ENCODE assay signal across 9 cellular contexts in genomic region chr6:165729307-165729936, GRCh38.
DNase-seq lines count a peak whose midpoint lies in the region; FAIRE-seq and TF ChIP-seq lines count a peak whose summit lies in the region.
"Had no signal": no experiment of that assay in that cellular context is flagged by ENCODE, and none has a peak within 500 bp of the region (broad histone marks: within the 10 kb centered on the region; RNA-seq: fewer than 3 reads in every experiment).

No MANE protein-coding gene starts in this region.

- H3K9ac ChIP-seq in kidney (ENCODE audit: low read length in 2 of 2) = no peak overlapping the region

- no peaks in the 10 kb centered on the region for H3K27me3 Mint-ChIP-seq in activated CD4-positive, alpha-beta memory T cell treated with anti-CD3 and anti-CD28 coated beads, Interleukin-2, amount 10 ng/mL, durations not matched to agents 7 days and 5 days
- H3K27me3 Mint-ChIP-seq: IgD-negative memory B cell had no signal

- WGBS in suprapubic skin = 3% methylated on average over 1 of the region's 1 CpG

- H3K4me3 Mint-ChIP-seq in activated CD4-positive, alpha-beta memory T cell treated with anti-CD3 and anti-CD28 coated beads, Interleukin-2, amount 10 ng/mL, durations not matched to agents 7 days and 5 days = no peak overlapping the region
- H3K4me3 Mint-ChIP-seq: IgD-negative memory B cell had no signal

- H3K9me3 ChIP-seq in kidney (ENCODE audit: control insufficient read depth in 1 of 2, low read length in 2 of 2) (no peaks in the 10 kb centered on the region), suprapubic skin (no peaks in the 10 kb centered on the region)

- TF ChIP-seq CTCF in AG09309 (IDR thresholded peaks at IDR 0.05; ENCODE audit: control insufficient read depth, insufficient read depth, low read depth, low read length, missing control alignments) (peak; percentile 44), kidney (IDR thresholded peaks at IDR 0.05; ENCODE audit: borderline replicate concordance, extremely low read depth, insufficient read depth) (peak; percentile 74), suprapubic skin (IDR thresholded peaks at IDR 0.05) (peak; percentile 55 to 67)

- H3K36me3 ChIP-seq in kidney (ENCODE audit: control insufficient read depth in 1 of 2, insufficient read depth in 2 of 2, low read length in 2 of 2) = no peaks in the 10 kb centered on the region
- no peaks in the 10 kb centered on the region for H3K36me3 ChIP-seq in suprapubic skin

- POLR2A ChIA-PET in activated CD4-positive, alpha-beta memory T cell treated with anti-CD3 and anti-CD28 coated beads, Interleukin-2, amount 10 ng/mL, durations not matched to agents 7 days and 5 days (lab: Charles Lee) = no interaction called here

- no peak for TF ChIP-seq EP300 in suprapubic skin (IDR thresholded peaks at IDR 0.05)

- H3K27ac ChIP-seq in kidney (ENCODE audit: low read depth in 2 of 2, low read length in 2 of 2) = no peak overlapping the region
- H3K27ac ChIP-seq in suprapubic skin = no peak overlapping the region

- CTCF ChIA-PET in activated CD4-positive, alpha-beta memory T cell treated with anti-CD3 and anti-CD28 coated beads, Interleukin-2, amount 10 ng/mL, durations not matched to agents 7 days and 5 days (lab: Charles Lee) = interaction anchor here (0.9 to 2.9 kb wide), 3 partner anchors 17 to 289 kb away, joined by 4 to 18 read pairs (median 4); no protein-coding TSS in a partner anchor

- H3K4me1 ChIP-seq in kidney (ENCODE audit: control insufficient read depth in 1 of 2, insufficient read depth in 1 of 2, low read depth in 1 of 2, low read length in 2 of 2) (no peaks in the 10 kb centered on the region), suprapubic skin (no peaks in the 10 kb centered on the region)

- no peaks in the 10 kb centered on the region for H3K27me3 ChIP-seq in suprapubic skin

- TF ChIP-seq POLR2A in GM12891 (IDR thresholded peaks at IDR 0.05; ENCODE audit: low read depth, low read length) (no peak), suprapubic skin (IDR thresholded peaks at IDR 0.05) (no peak)

- no peak overlapping the region for H3K27ac Mint-ChIP-seq in activated CD4-positive, alpha-beta memory T cell treated with anti-CD3 and anti-CD28 coated beads, Interleukin-2, amount 10 ng/mL, durations not matched to agents 7 days and 5 days
- H3K27ac Mint-ChIP-seq: IgD-negative memory B cell had no signal

- H3K4me3 ChIP-seq in AG09309 (ENCODE audit: control insufficient read depth, low read depth, low read length) = no peak overlapping the region
- H3K4me3 ChIP-seq in kidney (ENCODE audit: low read length in 2 of 2) = no peak overlapping the region
- no peak overlapping the region for H3K4me3 ChIP-seq in suprapubic skin

- no peaks in the 10 kb centered on the region for H3K36me3 Mint-ChIP-seq in activated CD4-positive, alpha-beta memory T cell treated with anti-CD3 and anti-CD28 coated beads, Interleukin-2, amount 10 ng/mL, durations not matched to agents 7 days and 5 days (ENCODE audit: low read depth)
- H3K36me3 Mint-ChIP-seq: IgD-negative memory B cell had no signal

- H3K9me3 Mint-ChIP-seq in activated CD4-positive, alpha-beta memory T cell treated with anti-CD3 and anti-CD28 coated beads, Interleukin-2, amount 10 ng/mL, durations not matched to agents 7 days and 5 days = no peaks in the 10 kb centered on the region

- DNase-seq in AG09309 (ENCODE audit: low read depth) = no peak
- DNase-seq in GM12891 (ENCODE audit: insufficient read length, low spot score) = peak; percentile 54
- peak; percentile 68 for DNase-seq in HuH-7 (ENCODE audit: low spot score)
- peak; percentile 29 for DNase-seq in activated CD4-positive, alpha-beta memory T cell treated with anti-CD3 and anti-CD28 coated beads, Interleukin-2, amount 10 ng/mL, durations not matched to agents 7 days and 5 days
- no peak for DNase-seq in kidney
- no peak for DNase-seq in suprapubic skin (ENCODE audit: low spot score in 2 of 2)
- no peak for DNase-seq in SW 1271 (lab: John Stamatoyannopoulos, UW)
- DNase-seq in COR-L47 (lab: John Stamatoyannopoulos, UW) = no peak

- intact Hi-C loops in kidney (cut with DNase I) = no loop called here

- FAIRE-seq in GM12891 (lab: Jason Lieb, UNC) (no peak), kidney (lab: Jason Lieb, UNC) (peak; percentile 88)

- no peaks in the 10 kb centered on the region for H3K4me1 Mint-ChIP-seq in activated CD4-positive, alpha-beta memory T cell treated with anti-CD3 and anti-CD28 coated beads, Interleukin-2, amount 10 ng/mL, durations not matched to agents 7 days and 5 days
- H3K4me1 Mint-ChIP-seq: IgD-negative memory B cell had no signal

TF ChIP-seq in GM12891, 5 proteins besides CTCF, POLR2A, EP300 and RAD21:
- TF ChIP-seq TAF1 (IDR thresholded peaks at IDR 0.05; ENCODE audit: low read depth, low read length) = no peak
- TF ChIP-seq POU2F2 (IDR thresholded peaks at IDR 0.05; ENCODE audit: low read depth, low read length) = no peak
- TF ChIP-seq PAX5 (IDR thresholded peaks at IDR 0.05; ENCODE audit: insufficient read depth, low read length, severe bottlenecking) = no peak
- TF ChIP-seq SPI1 (IDR thresholded peaks at IDR 0.05; ENCODE audit: low read depth, low read length) = no peak
- TF ChIP-seq POLR2AphosphoS5 (IDR thresholded peaks at IDR 0.05; ENCODE audit: low read depth, low read length) = no peak

Comparison
In these comparisons a context has a peak if more than half of its experiments do, and no peak if none do; other contexts are left out.
1. DNase-seq: peak in GM12891 (single experiment), HuH-7 (single experiment) and activated CD4-positive, alpha-beta memory T cell treated with anti-CD3 and anti-CD28 coated beads, Interleukin-2, amount 10 ng/mL, durations not matched to agents 7 days and 5 days (single experiment); none in AG09309 (single experiment), kidney (single experiment), suprapubic skin (0 of 2), SW 1271 (0 of 2) and COR-L47 (single experiment).
2. Peak in every context shown above with its lines, with median percentiles within 50 percentile points of each other: CTCF ChIP-seq.